Comparison of ENCODE assay signal across 8 cellular contexts in the genomic region with DNA sequence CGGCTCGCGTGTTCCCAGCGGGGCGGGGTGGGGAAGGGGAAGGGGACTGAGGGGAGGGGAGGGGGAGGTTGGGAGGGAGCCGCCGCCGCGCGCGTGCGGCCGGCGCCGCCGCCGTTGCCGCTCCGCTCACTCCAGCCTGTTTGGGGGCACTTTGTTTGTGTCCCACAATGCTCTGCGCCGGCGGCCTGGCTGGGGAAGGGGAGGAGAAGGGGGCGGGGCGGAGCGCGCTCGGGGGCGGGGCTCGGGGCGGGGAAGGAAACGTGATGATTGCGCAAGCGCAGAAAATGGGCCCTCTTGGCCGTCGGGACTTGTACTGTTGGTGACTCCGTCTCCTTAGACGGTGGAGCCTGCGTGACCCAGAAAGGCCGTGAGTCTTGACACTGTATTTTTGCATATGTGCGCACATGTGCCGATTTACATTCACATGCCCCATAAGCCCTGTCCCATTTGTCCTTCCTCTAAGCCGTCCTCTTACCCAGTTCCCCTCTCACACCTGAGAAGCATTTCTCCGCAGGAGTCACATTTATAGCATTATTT. TPM values are rescaled to one million over a fixed set of nuclear protein-coding genes. Genes with fewer than 3 reads are reported as not detected.
DNase-seq lines count a peak whose midpoint lies in the region; ATAC-seq and TF ChIP-seq lines count a peak whose summit lies in the region.

TSS of gene ZBTB44 (minus strand) at position 169 of the 537 bp plus-strand sequence. CDS start 53,044 bp downstream, outside the sequence.

- H3K36me3 ChIP-seq in left lung: no peaks in the 10 kb centered on the region

- intact Hi-C loops in left lung (cut with DNase I): no loop called here

- peak within 1 kb of the TSS; percentile 95 for H3K4me3 Mint-ChIP-seq in activated CD4-positive, alpha-beta T cell treated with anti-CD3 and anti-CD28 coated beads, Interleukin-2, amount 10 ng/mL, durations not matched to agents 7 days and 5 days

- peak within 1 kb of the TSS; percentile 72 to 81 for H3K4me3 ChIP-seq in left lung

- no peaks in the 10 kb centered on the region for H3K9me3 Mint-ChIP-seq in activated CD4-positive, alpha-beta T cell treated with anti-CD3 and anti-CD28 coated beads, Interleukin-2, amount 10 ng/mL, durations not matched to agents 7 days and 5 days

- peak within 1 kb of the TSS; percentile 89 to 94 for H3K27ac ChIP-seq in left lung

- peaks cover 45% of the 10 kb centered on the region for H3K4me1 Mint-ChIP-seq in activated CD4-positive, alpha-beta T cell treated with anti-CD3 and anti-CD28 coated beads, Interleukin-2, amount 10 ng/mL, durations not matched to agents 7 days and 5 days

- H3K27me3 ChIP-seq in left lung: no peaks in the 10 kb centered on the region

- peaks cover 4 to 43% of the 10 kb centered on the region in 2 donors for H3K4me1 ChIP-seq in left lung

- peak within 1 kb of the TSS; percentile 97 for H3K27ac Mint-ChIP-seq in activated CD4-positive, alpha-beta T cell treated with anti-CD3 and anti-CD28 coated beads, Interleukin-2, amount 10 ng/mL, durations not matched to agents 7 days and 5 days

- DNase-seq in Ammon's horn (ENCODE audit: low spot score) (peak; percentile 95), NCI-H526 (lab: John Stamatoyannopoulos, UW) (peak; percentile 95 to 99), dedifferentiated amniotic fluid mesenchymal stem cell (ENCODE audit: extremely low spot score) (peak; percentile 83), left lung (peak; percentile 95 to 97)
- peak; percentile 93 for DNase-seq in activated CD4-positive, alpha-beta T cell treated with anti-CD3 and anti-CD28 coated beads, Interleukin-2, amount 10 ng/mL, durations not matched to agents 7 days and 5 days
- DNase-seq in stimulated activated CD4-positive, alpha-beta T cell treated with anti-CD3 and anti-CD28 coated beads, Interleukin-2, amount 100 ng/mL, for 4 hours (ENCODE audit: low read depth): peak; percentile 87

- CTCF ChIA-PET in activated CD4-positive, alpha-beta T cell treated with anti-CD3 and anti-CD28 coated beads, Interleukin-2, amount 10 ng/mL, durations not matched to agents 7 days and 5 days (lab: Charles Lee): no interaction called here

- H3K36me3 Mint-ChIP-seq in activated CD4-positive, alpha-beta T cell treated with anti-CD3 and anti-CD28 coated beads, Interleukin-2, amount 10 ng/mL, durations not matched to agents 7 days and 5 days (ENCODE audit: low read depth): peaks cover 5% of the 10 kb centered on the region

- no peaks in the 10 kb centered on the region for H3K27me3 Mint-ChIP-seq in activated CD4-positive, alpha-beta T cell treated with anti-CD3 and anti-CD28 coated beads, Interleukin-2, amount 10 ng/mL, durations not matched to agents 7 days and 5 days

- H3K9me3 ChIP-seq in left lung: no peaks in the 10 kb centered on the region

- ATAC-seq in HG03432 (IDR thresholded peaks at IDR 0.05; ENCODE audit: unreplicated experiment): peak; percentile 71
- peak; percentile 94 for ATAC-seq in left lung

- peak; percentile 57 for TF ChIP-seq POLR2A in GM19193 (IDR thresholded peaks at IDR 0.05; ENCODE audit: extremely low read depth, insufficient read depth, insufficient read length)

- TF ChIP-seq CTCF in left lung (IDR thresholded peaks at IDR 0.05): no peak

- POLR2A ChIA-PET in activated CD4-positive, alpha-beta T cell treated with anti-CD3 and anti-CD28 coated beads, Interleukin-2, amount 10 ng/mL, durations not matched to agents 7 days and 5 days (lab: Charles Lee): no interaction called here

RNA-seq across cellular contexts. Expression of gene ZBTB44, which starts in this region (rescaled TPM):
- total RNA-seq in activated CD4-positive, alpha-beta T cell treated with anti-CD3 and anti-CD28 coated beads, Interleukin-2, amount 10 ng/mL, durations not matched to agents 7 days and 5 days: 10 to 100 TPM; 55.4 to 61.5 TPM
- 10 to 100 TPM; 34.1 to 36.3 TPM for total RNA-seq in left lung

Comparison
In these comparisons a context has a peak if more than half of its experiments do, and no peak if none do; other contexts are left out.
1. Peak in every context shown above with its lines: DNase-seq, ATAC-seq, H3K4me3 ChIP-seq and H3K27ac ChIP-seq.